In the genomic region with DNA sequence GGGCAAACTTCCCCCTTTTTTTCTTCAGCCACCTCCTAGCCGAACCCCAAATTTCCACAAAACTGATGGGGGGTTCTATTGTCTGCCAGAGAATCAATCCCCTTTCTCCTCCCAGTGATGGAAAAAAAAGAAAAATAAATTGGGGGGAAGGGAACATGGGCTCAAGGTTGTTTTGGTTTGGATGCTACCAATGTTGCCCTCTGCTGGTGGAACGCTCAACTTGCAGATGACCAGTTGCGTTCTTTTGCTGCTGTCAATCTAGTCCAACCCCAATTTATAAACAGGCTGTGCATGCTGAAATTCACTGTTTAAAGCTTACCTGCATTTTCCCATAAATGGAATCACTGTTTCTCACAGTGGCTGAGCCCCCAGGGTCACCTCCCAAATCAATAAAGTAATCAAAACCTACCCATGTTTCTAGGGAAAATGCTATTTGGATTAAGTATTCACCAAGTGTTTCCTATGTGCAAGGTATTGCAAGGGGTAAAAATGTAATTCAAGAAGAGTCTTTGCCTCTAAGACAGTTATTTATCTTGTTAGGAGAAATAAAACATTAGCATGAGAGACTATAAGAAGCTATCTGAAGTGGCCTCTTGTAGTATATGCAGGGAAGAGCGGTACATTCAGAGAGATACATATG, we compare ENCODE assay signal across 8 cellular contexts.
DNase-seq lines count a peak whose midpoint lies in the region; ATAC-seq and TF ChIP-seq lines count a peak whose summit lies in the region.

No MANE protein-coding gene starts in this region.

- DNase-seq in AG08396 (ENCODE audit: low spot score) (peak; percentile 70), GM10248 (ENCODE audit: extremely low spot score) (peak; percentile 38), NCI-H1092 (lab: John Stamatoyannopoulos, UW) (peak; percentile 10), foreskin keratinocyte (no peak), sigmoid colon (no peak)
- DNase-seq in activated CD4-positive, alpha-beta T cell treated with anti-CD3 and anti-CD28 coated beads, Interleukin-2, amount 50 U/mL, for 1 hour: peak; percentile 8

- no peaks in the 10 kb centered on the region for H3K36me3 ChIP-seq in sigmoid colon

- no peaks in the 10 kb centered on the region for H3K4me1 ChIP-seq in foreskin keratinocyte
- H3K4me1 ChIP-seq in sigmoid colon: no peaks in the 10 kb centered on the region

- no peak overlapping the region for H3K27ac ChIP-seq in foreskin keratinocyte
- H3K27ac ChIP-seq in sigmoid colon: no peak overlapping the region

- no peak for ATAC-seq in foreskin keratinocyte
- no peak for ATAC-seq in esophagus mucosa
- no peak for ATAC-seq in HG02852 (IDR thresholded peaks at IDR 0.05; ENCODE audit: unreplicated experiment)

- intact Hi-C loops in sigmoid colon (cut with DNase I): loop anchor here (10.0 kb wide), 1 partner anchor 401 kb away; a partner anchor contains a TSS

- no peak for TF ChIP-seq POLR2A in sigmoid colon (IDR thresholded peaks at IDR 0.05)

- H3K27me3 ChIP-seq in foreskin keratinocyte (no peaks in the 10 kb centered on the region), sigmoid colon (no peaks in the 10 kb centered on the region)

- TF ChIP-seq EP300 in sigmoid colon (IDR thresholded peaks at IDR 0.05): no peak

- CTCF ChIA-PET in GM10248 (lab: Yijun Ruan, JAX): interaction anchor here (0.9 to 6.5 kb wide), 11 partner anchors 9 to 401 kb away, joined by 3 to 105 read pairs (median 3); no protein-coding TSS in a partner anchor

- POLR2A ChIA-PET in GM10248 (lab: Yijun Ruan, JAX): no interaction called here

- no peaks in the 10 kb centered on the region for H3K9me3 ChIP-seq in sigmoid colon

- WGBS in sigmoid colon, 2 donors: 38 to 47% methylated on average over 4 of the region's 4 CpGs

- peak; percentile 75 for TF ChIP-seq CTCF in GM10248 (IDR thresholded peaks at IDR 0.05; ENCODE audit: control extremely low read depth, extremely low read depth, low read depth, missing control alignments)
- peak; percentile 69 for TF ChIP-seq CTCF in foreskin keratinocyte (conservative IDR thresholded peaks at IDR 0.05)
- TF ChIP-seq CTCF in sigmoid colon (IDR thresholded peaks at IDR 0.05): peak in 3 of 4 experiments; percentile 25 to 44 (median 44)

- H3K4me3 ChIP-seq in sigmoid colon: no peak overlapping the region

Comparison
In these comparisons a context has a peak if more than half of its experiments do, and no peak if none do; other contexts are left out.
1. DNase-seq: peak in AG08396 (single experiment), GM10248 (single experiment), NCI-H1092 (single experiment) and activated CD4-positive, alpha-beta T cell treated with anti-CD3 and anti-CD28 coated beads, Interleukin-2, amount 50 U/mL, for 1 hour (single experiment); none in foreskin keratinocyte (0 of 2) and sigmoid colon (single experiment).
2. Peak in every context shown above with its lines, with median percentiles within 50 percentile points of each other: CTCF ChIP-seq.